25 cellular contexts compared by ENCODE assay signal in the genomic region with DNA sequence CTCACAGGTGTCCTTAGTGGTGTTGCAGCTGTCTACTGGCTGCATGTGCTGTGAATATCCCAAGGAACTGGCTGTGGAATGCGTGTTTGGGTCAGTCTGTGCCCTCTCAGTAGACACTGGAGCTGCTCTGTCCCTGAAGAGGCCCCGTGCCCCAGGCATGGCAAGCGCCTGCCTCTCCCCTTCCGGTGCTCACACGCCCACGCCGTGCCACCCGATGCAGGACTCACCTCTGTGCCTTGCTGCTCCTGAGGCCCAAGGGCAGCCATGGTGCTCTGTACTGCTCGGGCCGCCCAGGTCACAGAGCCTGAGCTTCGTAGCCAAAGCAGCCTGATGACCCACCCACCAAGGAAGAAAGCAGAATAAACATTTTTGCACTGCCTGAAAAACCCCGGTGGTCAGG. TPM values are rescaled to one million over a fixed set of nuclear protein-coding genes. Genes with fewer than 3 reads are reported as not detected.
DNase-seq lines count a peak whose midpoint lies in the region; ATAC-seq, FAIRE-seq and TF ChIP-seq lines count a peak whose summit lies in the region.
"Had no signal": no experiment of that assay in that cellular context is flagged by ENCODE, and none has a peak within 500 bp of the region (broad histone marks: within the 10 kb centered on the region; RNA-seq: fewer than 3 reads in every experiment).

No MANE protein-coding gene starts in this region.

- in situ Hi-C loops in GM12878 (cut with MboI), result no loop called here

- H2BK15ac ChIP-seq in H9 (ENCODE audit: low read depth, low read length), result no peak overlapping the region

- H3K18ac ChIP-seq in H9 (ENCODE audit: insufficient read length, low read depth, low read length), result no peak overlapping the region

- H4K20me1 ChIP-seq in H9 (ENCODE audit: control insufficient read depth, insufficient read depth, insufficient read length) (no peaks in the 10 kb centered on the region), GM12878 (ENCODE audit: control insufficient read depth, insufficient read depth) (no peaks in the 10 kb centered on the region)

- no peak overlapping the region for H3K23ac ChIP-seq in H9 (ENCODE audit: insufficient read length, low read depth, low read length)

- H3K56ac ChIP-seq in H9 (ENCODE audit: insufficient read length, low read depth, low read length), result no peak overlapping the region

- FAIRE-seq in GM12878 (lab: Jason Lieb, UNC), result no peak
- FAIRE-seq: A204.1, GM18507, urothelium cell line had no signal

- no peak overlapping the region for H3K4me3 ChIP-seq in GM12878
- H3K4me3 ChIP-seq: lung, psoas muscle had no signal

- H2BK5ac ChIP-seq in H9 (ENCODE audit: insufficient read length, low read length), result no peak overlapping the region

- H3K23me2 ChIP-seq in H9 (ENCODE audit: insufficient read length, low read depth, low read length, poor library complexity, severe bottlenecking), result no peaks in the 10 kb centered on the region

- no peak overlapping the region for H3T11ph ChIP-seq in H9 (ENCODE audit: low read length)

- CTCF ChIA-PET in GM12878 (lab: Yijun Ruan, JAX), result no interaction called here

- no peaks in the 10 kb centered on the region; a peak in 1 of 4 replicates for H3K36me3 ChIP-seq in GM12878 (ENCODE audit: control insufficient read depth in 2 of 2, insufficient read depth in 2 of 2, low read length in 1 of 2)

- RAD21 ChIA-PET in GM12878 (lab: Charles Lee; ENCODE audit: unreplicated experiment), result no interaction called here

- DNase-seq in activated CD4-positive, alpha-beta T cell treated with anti-CD3 and anti-CD28 coated beads, Interleukin-2, amount 50 U/mL, for 48 hours, result peak; percentile 16 to 26
- DNase-seq in activated CD4-positive, alpha-beta T cell treated with anti-CD3 and anti-CD28 coated beads, Interleukin-2, amount 10 ng/mL, durations not matched to agents 24 days and 14 days, result no peak
- DNase-seq in H9 (peak; percentile 24), GM12878 (ENCODE audit: low read depth, low spot score) (no peak), myocyte (ENCODE audit: low read depth) (peak; percentile 79), NCI-H446 treated with DMSO at 0.1 percent for 48 hours (lab: John Stamatoyannopoulos, UW) (no peak)
- DNase-seq: activated B cell treated with CpG ODN at 0.5 μM for 24 hours, C1 segment of cervical spinal cord, cortex of kidney, erythroblast, HCEC 1CT, Kasumi-1, NCI-H1417, NCI-H2171, NCI-H774, psoas muscle, T-helper 2 cell had no signal

- H2AK5ac ChIP-seq in H9 (ENCODE audit: insufficient read length, low read length), result no peak overlapping the region

- no peaks in the 10 kb centered on the region for H3K79me1 ChIP-seq in H9 (ENCODE audit: insufficient read depth, low read depth, low read length, poor library complexity, severe bottlenecking)

- H4K91ac ChIP-seq in H9 (ENCODE audit: insufficient read length, low read depth, low read length), result no peak overlapping the region

- H3K27me3 ChIP-seq in H9 (ENCODE audit: insufficient read depth, low read length) (no peaks in the 10 kb centered on the region), GM12878 (replicated peaks in 1 of 2; ENCODE audit: control insufficient read depth in 2 of 2, insufficient read depth in 2 of 2, low read length in 1 of 2) (no peaks in the 10 kb centered on the region)

- no peak for ATAC-seq in GM12878
- no peak for ATAC-seq in HG03097 (IDR thresholded peaks at IDR 0.05; ENCODE audit: low FRiP score, unreplicated experiment)
- no peak for ATAC-seq in HG02884 (IDR thresholded peaks at IDR 0.05; ENCODE audit: unreplicated experiment)

- H2BK12ac ChIP-seq in H9 (ENCODE audit: insufficient read length, low read depth, low read length), result no peak overlapping the region

- H4K5ac ChIP-seq in H9 (ENCODE audit: insufficient read length, low read depth, low read length), result no peak overlapping the region

- TF ChIP-seq RAD21 in GM12878 (IDR thresholded peaks at IDR 0.05; ENCODE audit: insufficient read depth, low read depth, low read length), result no peak

- H3K79me2 ChIP-seq in H9 (ENCODE audit: insufficient read depth, low read length), result no peaks in the 10 kb centered on the region
- H3K79me2 ChIP-seq in GM12878 (ENCODE audit: control insufficient read depth, insufficient read depth, low read length), result no peaks in the 10 kb centered on the region

- H3K27ac Mint-ChIP-seq in activated CD4-positive, alpha-beta T cell treated with anti-CD3 and anti-CD28 coated beads, Interleukin-2, amount 10 ng/mL, durations not matched to agents 24 days and 14 days, result no peak overlapping the region
- H3K27ac Mint-ChIP-seq in H9, result peak overlapping the region; percentile 50 to 57 (median 51); a peak in 3 of 7 replicates
- H3K27ac Mint-ChIP-seq: activated B cell treated with CpG ODN at 0.5 μM for 24 hours; activated naive CD4-positive, alpha-beta T cell treated with anti-CD3 and anti-CD28 coated beads, Interleukin-2, amount 50 U/mL, for 24 hours had no signal

- H3K14ac ChIP-seq in H9 (ENCODE audit: insufficient read depth, low read length), result no peak overlapping the region

- H2BK120ac ChIP-seq in H9 (ENCODE audit: low read depth, low read length, poor library complexity, severe bottlenecking), result no peak overlapping the region

- intact Hi-C loops in activated CD4-positive, alpha-beta T cell treated with anti-CD3 and anti-CD28 coated beads, Interleukin-2, amount 10 ng/mL, durations not matched to agents 24 days and 14 days (cut with micrococcal nuclease), result no loop called here
- intact Hi-C loops in GM12878 (cut with micrococcal nuclease; ENCODE audit: unreplicated experiment), result no loop called here

- no peaks in the 10 kb centered on the region for H3K36me3 Mint-ChIP-seq in activated CD4-positive, alpha-beta T cell treated with anti-CD3 and anti-CD28 coated beads, Interleukin-2, amount 10 ng/mL, durations not matched to agents 24 days and 14 days (ENCODE audit: low read depth)
- H3K36me3 Mint-ChIP-seq in H9 (ENCODE audit: insufficient read depth in 1 of 3, low read depth in 3 of 3), result peaks cover 5 to 30% (median 13%) of the 10 kb centered on the region in 3 experiments; a peak in 6 of 7 replicates
- H3K36me3 Mint-ChIP-seq: activated naive CD4-positive, alpha-beta T cell treated with anti-CD3 and anti-CD28 coated beads, Interleukin-2, amount 50 U/mL, for 24 hours had no signal

- peak; percentile 44; the same call in 1 of the 2 replicates for TF ChIP-seq POLR2A in GM12878 (IDR thresholded peaks at IDR 0.05; ENCODE audit: low read depth, low read length)

- no peaks in the 10 kb centered on the region for H3K4me1 Mint-ChIP-seq in activated CD4-positive, alpha-beta T cell treated with anti-CD3 and anti-CD28 coated beads, Interleukin-2, amount 10 ng/mL, durations not matched to agents 24 days and 14 days
- H3K4me1 Mint-ChIP-seq in H9, result peaks cover 0 to 6% of the 10 kb centered on the region in 2 experiments; a peak in 1 of 4 replicates
- H3K4me1 Mint-ChIP-seq: activated B cell treated with CpG ODN at 0.5 μM for 24 hours; activated naive CD4-positive, alpha-beta T cell treated with anti-CD3 and anti-CD28 coated beads, Interleukin-2, amount 50 U/mL, for 24 hours had no signal

- TF ChIP-seq CTCF in H9 (conservative IDR thresholded peaks at IDR 0.05), result no peak
- TF ChIP-seq CTCF in GM12878 (IDR thresholded peaks at IDR 0.05 in 2 of 3, conservative IDR thresholded peaks at IDR 0.05 in 1 of 3; ENCODE audit: control insufficient read depth in 2 of 3, extremely low read depth in 1 of 3, insufficient read depth in 1 of 3, low read depth in 3 of 3, low read length in 3 of 3), result no peak

- H3K27ac ChIP-seq in H9 (ENCODE audit: insufficient read length, low read depth, low read length) (no peak overlapping the region), GM12878 (ENCODE audit: control insufficient read depth, insufficient read depth) (no peak overlapping the region)
- H3K27ac ChIP-seq: psoas muscle had no signal

- H2AFZ ChIP-seq in H9 (ENCODE audit: low read length), result no peak overlapping the region
- H2AFZ ChIP-seq in GM12878 (ENCODE audit: control insufficient read depth, low read depth, low read length), result no peak overlapping the region

- no CpG with 5 or more reads among the region's 12 CpGs for WGBS in H9 (ENCODE audit: extremely low coverage, insufficient read length, low lambda C conversion rate)
- 51% methylated on average over 12 of the region's 12 CpGs for WGBS in GM12878 (ENCODE audit: insufficient coverage, insufficient replicate concordance, low lambda C conversion rate, missing lambda C conversion rate)

- SMC1A ChIA-PET in GM12878 (lab: Charles Lee; ENCODE audit: uncharacterized antibody, unreplicated experiment), result interaction anchor here (0.5 kb wide), 1 partner anchor 50 kb away, joined by 3 read pairs; no protein-coding TSS in a partner anchor

- no TSS peak for BruUV-seq in GM12878 (replicated peaks; lab: Mats Ljungman, UMichigan)

- H4K8ac ChIP-seq in H9 (replicated peaks; ENCODE audit: insufficient read length, low read depth, low read length), result no peak overlapping the region

- H3K9me3 ChIP-seq in H9 (ENCODE audit: control insufficient read depth, low read depth, low read length), result no peaks in the 10 kb centered on the region
- H3K9me3 ChIP-seq in GM12878 (replicated peaks; ENCODE audit: control insufficient read depth, insufficient read depth, low read length), result no peaks in the 10 kb centered on the region
- H3K9me3 ChIP-seq: psoas muscle had no signal

- H3K4me2 ChIP-seq in H9 (ENCODE audit: insufficient read depth, insufficient read length, low read length) (no peak overlapping the region), GM12878 (ENCODE audit: control insufficient read depth, insufficient read depth) (no peak overlapping the region)

- H3K9me3 Mint-ChIP-seq in activated CD4-positive, alpha-beta T cell treated with anti-CD3 and anti-CD28 coated beads, Interleukin-2, amount 10 ng/mL, durations not matched to agents 24 days and 14 days, result no peaks in the 10 kb centered on the region
- H3K9me3 Mint-ChIP-seq in H9, result no peaks in the 10 kb centered on the region
- H3K9me3 Mint-ChIP-seq: activated B cell treated with CpG ODN at 0.5 μM for 24 hours; activated naive CD4-positive, alpha-beta T cell treated with anti-CD3 and anti-CD28 coated beads, Interleukin-2, amount 50 U/mL, for 24 hours; nephron had no signal

- H3K4ac ChIP-seq in H9 (ENCODE audit: low read depth, low read length), result no peak overlapping the region

- H3K27me3 Mint-ChIP-seq in activated CD4-positive, alpha-beta T cell treated with anti-CD3 and anti-CD28 coated beads, Interleukin-2, amount 10 ng/mL, durations not matched to agents 24 days and 14 days, result no peaks in the 10 kb centered on the region
- no peaks in the 10 kb centered on the region for H3K27me3 Mint-ChIP-seq in H9 (ENCODE audit: low read depth)
- H3K27me3 Mint-ChIP-seq: activated B cell treated with CpG ODN at 0.5 μM for 24 hours; activated naive CD4-positive, alpha-beta T cell treated with anti-CD3 and anti-CD28 coated beads, Interleukin-2, amount 50 U/mL, for 24 hours had no signal

- H3K4me1 ChIP-seq in H9 (ENCODE audit: insufficient read depth, low read length), result no peaks in the 10 kb centered on the region
- no peaks in the 10 kb centered on the region for H3K4me1 ChIP-seq in GM12878 (ENCODE audit: control insufficient read depth, insufficient read depth, low read length)
- H3K4me1 ChIP-seq: psoas muscle had no signal

- TF ChIP-seq EP300 in GM12878 (IDR thresholded peaks at IDR 0.05; ENCODE audit: borderline replicate concordance in 1 of 2, control insufficient read depth in 1 of 2, low read depth in 2 of 2, low read length in 2 of 2), result no peak

- no peak overlapping the region for H2BK20ac ChIP-seq in H9 (ENCODE audit: low read depth, low read length, poor library complexity, severe bottlenecking)

- H3K4me3 Mint-ChIP-seq in activated CD4-positive, alpha-beta T cell treated with anti-CD3 and anti-CD28 coated beads, Interleukin-2, amount 10 ng/mL, durations not matched to agents 24 days and 14 days, result no peak overlapping the region
- no peak overlapping the region for H3K4me3 Mint-ChIP-seq in H9
- H3K4me3 Mint-ChIP-seq: activated B cell treated with CpG ODN at 0.5 μM for 24 hours; activated naive CD4-positive, alpha-beta T cell treated with anti-CD3 and anti-CD28 coated beads, Interleukin-2, amount 50 U/mL, for 24 hours; nephron had no signal

- POLR2A ChIA-PET in GM12878 (lab: Charles Lee), result no interaction called here

- H3K9ac ChIP-seq in H9 (ENCODE audit: extremely low read depth, insufficient read length, low read length), result no peak overlapping the region
- no peak overlapping the region for H3K9ac ChIP-seq in GM12878 (ENCODE audit: control insufficient read depth, insufficient read depth, low read length)

RNA-seq across cellular contexts. Expression of a gene that starts 10.0 kb away (rescaled TPM):
- 0.14 TPM in 1 of 2 replicates, not detected in the other for total RNA-seq in activated CD4-positive, alpha-beta T cell treated with anti-CD3 and anti-CD28 coated beads, Interleukin-2, amount 10 ng/mL, durations not matched to agents 24 days and 14 days
- total RNA-seq in H9 (2021), result 2.9 and 3.4 TPM in 2 replicates
- not detected in 2 replicates for total RNA-seq in GM12878 (2013; cell fraction: nucleolus; rRNA removed)
- total RNA-seq in GM12878 (2014; rRNA removed), result not detected in 2 replicates
- total RNA-seq in GM12878 (2014; rRNA removed; fragmentation: Illumina TruSeq; extraction: Trizol), result not detected in 2 replicates
- total RNA-seq in GM12878 (2021), result not detected in 2 replicates
- polyA plus RNA-seq in GM12878 (2011; ENCODE audit: low read depth), result not detected
- not detected in 2 replicates for polyA plus RNA-seq in GM12878 (2011; rRNA removed)
- polyA plus RNA-seq in GM12878 (2011; cell fraction: cytosol; rRNA removed), result not detected in 2 replicates
- polyA plus RNA-seq in GM12878 (2011; cell fraction: nucleus; rRNA removed), result not detected in 2 replicates
- polyA plus RNA-seq in GM12878 (2012), result 0.05 and 0.24 TPM in 2 replicates
- not detected in 2 replicates for polyA plus RNA-seq in GM12878 (2014; fragmentation: Illumina TruSeq; extraction: Trizol)
- polyA plus RNA-seq in GM12878 (2014; fragmentation: Nextera tagmentation; extraction: Ambion mirVana), result not detected
- polyA plus RNA-seq in GM12878 (2014; rRNA removed), result 0.04 TPM in 1 of 2 replicates, not detected in the other
- not detected for polyA plus RNA-seq in GM12878 (2016; fragmentation: Nextera tagmentation; extraction: Ambion mirVana)
- not detected in 2 replicates for polyA minus RNA-seq in GM12878 (2011; rRNA and poly(A)+ RNA removed)
- not detected in 2 replicates for polyA minus RNA-seq in GM12878 (2011; cell fraction: cytosol; rRNA and poly(A)+ RNA removed)
- polyA minus RNA-seq in GM12878 (2011; cell fraction: nucleus; rRNA and poly(A)+ RNA removed), result not detected in 2 replicates
- total RNA-seq in myocyte, result 2.3 and 4.0 TPM in 2 replicates
- polyA plus RNA-seq in myocyte (2012), result 7.2 TPM
- total RNA-seq: activated B cell treated with CpG ODN at 0.5 μM for 24 hours had no signal

RNA-seq across cellular contexts. Expression of a gene that starts 14.7 kb away (rescaled TPM):
- not detected in 2 replicates for total RNA-seq in activated CD4-positive, alpha-beta T cell treated with anti-CD3 and anti-CD28 coated beads, Interleukin-2, amount 10 ng/mL, durations not matched to agents 24 days and 14 days
- total RNA-seq in H9 (2021) (4.2 and 5.9 TPM in 2 replicates), GM12878 (2014; rRNA removed) (not detected in 2 replicates), GM12878 (2014; rRNA removed; fragmentation: Illumina TruSeq; extraction: Trizol) (not detected in 2 replicates), GM12878 (2021) (not detected in 2 replicates), myocyte (0.48 TPM in 1 of 2 replicates, not detected in the other)
- total RNA-seq in GM12878 (2013; cell fraction: nucleolus; rRNA removed), result not detected in 2 replicates
- polyA plus RNA-seq in GM12878 (2011; ENCODE audit: low read depth), result not detected
- polyA plus RNA-seq in GM12878 (2011; rRNA removed) (not detected in 2 replicates), GM12878 (2014; fragmentation: Illumina TruSeq; extraction: Trizol) (not detected in 2 replicates), GM12878 (2014; fragmentation: Nextera tagmentation; extraction: Ambion mirVana) (not detected), GM12878 (2014; rRNA removed) (not detected in 2 replicates), GM12878 (2016; fragmentation: Nextera tagmentation; extraction: Ambion mirVana) (not detected)
- polyA plus RNA-seq in GM12878 (2011; cell fraction: cytosol; rRNA removed), result not detected in 2 replicates
- not detected in 2 replicates for polyA plus RNA-seq in GM12878 (2011; cell fraction: nucleus; rRNA removed)
- 0.08 and 0.18 TPM in 2 replicates for polyA plus RNA-seq in GM12878 (2012)
- polyA minus RNA-seq in GM12878 (2011; rRNA and poly(A)+ RNA removed), result not detected in 2 replicates
- not detected in 2 replicates for polyA minus RNA-seq in GM12878 (2011; cell fraction: cytosol; rRNA and poly(A)+ RNA removed)
- not detected in 2 replicates for polyA minus RNA-seq in GM12878 (2011; cell fraction: nucleus; rRNA and poly(A)+ RNA removed)
- polyA plus RNA-seq in myocyte (2012), result 1.2 TPM
- total RNA-seq: activated B cell treated with CpG ODN at 0.5 μM for 24 hours had no signal

RNA-seq across cellular contexts. Expression of a gene that starts 17.3 kb away (rescaled TPM):
- total RNA-seq in activated CD4-positive, alpha-beta T cell treated with anti-CD3 and anti-CD28 coated beads, Interleukin-2, amount 10 ng/mL, durations not matched to agents 24 days and 14 days, result not detected in 2 replicates
- total RNA-seq in H9 (2021), result 1.1 and 1.4 TPM in 2 replicates
- not detected in 2 replicates for total RNA-seq in GM12878 (2013; cell fraction: nucleolus; rRNA removed)
- not detected in 2 replicates for total RNA-seq in GM12878 (2014; rRNA removed)
- not detected in 2 replicates for total RNA-seq in GM12878 (2014; rRNA removed; fragmentation: Illumina TruSeq; extraction: Trizol)
- 0.32 and 0.36 TPM in 2 replicates for total RNA-seq in GM12878 (2021)
- polyA plus RNA-seq in GM12878 (2011; ENCODE audit: low read depth), result not detected
- polyA plus RNA-seq in GM12878 (2011; rRNA removed), result not detected in 2 replicates
- polyA plus RNA-seq in GM12878 (2011; cell fraction: cytosol; rRNA removed), result not detected in 2 replicates
- 0.13 TPM in 1 of 2 replicates, not detected in the other for polyA plus RNA-seq in GM12878 (2011; cell fraction: nucleus; rRNA removed)
- 0.07 TPM in 1 of 2 replicates, not detected in the other for polyA plus RNA-seq in GM12878 (2012)
- polyA plus RNA-seq in GM12878 (2014; fragmentation: Illumina TruSeq; extraction: Trizol), result not detected in 2 replicates
- not detected for polyA plus RNA-seq in GM12878 (2014; fragmentation: Nextera tagmentation; extraction: Ambion mirVana)
- polyA plus RNA-seq in GM12878 (2014; rRNA removed), result not detected in 2 replicates
- polyA plus RNA-seq in GM12878 (2016; fragmentation: Nextera tagmentation; extraction: Ambion mirVana), result under 1 TPM in 1 of 2 experiments, not detected in 1; 0.11 TPM
- polyA minus RNA-seq in GM12878 (2011; rRNA and poly(A)+ RNA removed), result not detected in 2 replicates
- not detected in 2 replicates for polyA minus RNA-seq in GM12878 (2011; cell fraction: cytosol; rRNA and poly(A)+ RNA removed)
- polyA minus RNA-seq in GM12878 (2011; cell fraction: nucleus; rRNA and poly(A)+ RNA removed), result not detected in 2 replicates
- total RNA-seq in myocyte, result 0.31 and 0.78 TPM in 2 replicates
- 0.39 TPM for polyA plus RNA-seq in myocyte (2012)
- total RNA-seq: activated B cell treated with CpG ODN at 0.5 μM for 24 hours had no signal

RNA-seq across cellular contexts. Expression of a gene that starts 31.1 kb away (rescaled TPM):
- total RNA-seq in activated CD4-positive, alpha-beta T cell treated with anti-CD3 and anti-CD28 coated beads, Interleukin-2, amount 10 ng/mL, durations not matched to agents 24 days and 14 days, result 17.3 and 18.6 TPM in 2 replicates
- 94.9 and 98.8 TPM in 2 replicates for total RNA-seq in H9 (2021)
- total RNA-seq in GM12878 (2013; cell fraction: nucleolus; rRNA removed), result 41.7 and 42.1 TPM in 2 replicates
- total RNA-seq in GM12878 (2014; rRNA removed), result 15.1 and 17.2 TPM in 2 replicates
- 12.8 and 14.0 TPM in 2 replicates for total RNA-seq in GM12878 (2014; rRNA removed; fragmentation: Illumina TruSeq; extraction: Trizol)
- 37.2 and 41.4 TPM in 2 replicates for total RNA-seq in GM12878 (2021)
- polyA plus RNA-seq in GM12878 (2011; ENCODE audit: low read depth), result 21.5 TPM
- 3.3 and 6.5 TPM in 2 replicates for polyA plus RNA-seq in GM12878 (2011; rRNA removed)
- polyA plus RNA-seq in GM12878 (2011; cell fraction: cytosol; rRNA removed), result 8.8 and 10.1 TPM in 2 replicates
- polyA plus RNA-seq in GM12878 (2011; cell fraction: nucleus; rRNA removed), result 26.4 and 29.7 TPM in 2 replicates
- polyA plus RNA-seq in GM12878 (2012), result 25.3 and 40.7 TPM in 2 replicates
- polyA plus RNA-seq in GM12878 (2014; fragmentation: Illumina TruSeq; extraction: Trizol), result 11.6 and 17.3 TPM in 2 replicates
- 1 to 10 TPM; 1.6 TPM for polyA plus RNA-seq in GM12878 (2014; fragmentation: Nextera tagmentation; extraction: Ambion mirVana)
- polyA plus RNA-seq in GM12878 (2014; rRNA removed), result 28.5 and 30.5 TPM in 2 replicates
- 10 to 100 TPM; 36.9 to 37.6 TPM for polyA plus RNA-seq in GM12878 (2016; fragmentation: Nextera tagmentation; extraction: Ambion mirVana)
- polyA minus RNA-seq in GM12878 (2011; rRNA and poly(A)+ RNA removed), result 5.0 and 8.5 TPM in 2 replicates
- 4.4 and 7.8 TPM in 2 replicates for polyA minus RNA-seq in GM12878 (2011; cell fraction: cytosol; rRNA and poly(A)+ RNA removed)
- 4.6 and 5.9 TPM in 2 replicates for polyA minus RNA-seq in GM12878 (2011; cell fraction: nucleus; rRNA and poly(A)+ RNA removed)
- total RNA-seq in myocyte, result 162 and 222 TPM in 2 replicates
- 105 TPM for polyA plus RNA-seq in myocyte (2012)

RNA-seq across cellular contexts. Expression of a gene that starts 36.5 kb away (rescaled TPM):
- total RNA-seq in activated CD4-positive, alpha-beta T cell treated with anti-CD3 and anti-CD28 coated beads, Interleukin-2, amount 10 ng/mL, durations not matched to agents 24 days and 14 days, result 82.3 and 87.9 TPM in 2 replicates
- 128 and 137 TPM in 2 replicates for total RNA-seq in H9 (2021)
- 388 and 392 TPM in 2 replicates for total RNA-seq in GM12878 (2013; cell fraction: nucleolus; rRNA removed)
- total RNA-seq in GM12878 (2014; rRNA removed), result 40.7 and 41.4 TPM in 2 replicates
- total RNA-seq in GM12878 (2014; rRNA removed; fragmentation: Illumina TruSeq; extraction: Trizol), result 35.9 and 40.1 TPM in 2 replicates
- 50.7 and 59.6 TPM in 2 replicates for total RNA-seq in GM12878 (2021)
- polyA plus RNA-seq in GM12878 (2011; ENCODE audit: low read depth), result 15.5 TPM
- polyA plus RNA-seq in GM12878 (2011; rRNA removed), result 47.4 and 57.4 TPM in 2 replicates
- polyA plus RNA-seq in GM12878 (2011; cell fraction: cytosol; rRNA removed), result 30.1 and 40.6 TPM in 2 replicates
- polyA plus RNA-seq in GM12878 (2011; cell fraction: nucleus; rRNA removed), result 203 and 223 TPM in 2 replicates
- 39.6 and 40.3 TPM in 2 replicates for polyA plus RNA-seq in GM12878 (2012)
- 27.9 and 32.1 TPM in 2 replicates for polyA plus RNA-seq in GM12878 (2014; fragmentation: Illumina TruSeq; extraction: Trizol)
- polyA plus RNA-seq in GM12878 (2014; fragmentation: Nextera tagmentation; extraction: Ambion mirVana), result 10 to 100 TPM in 1 of 2 experiments, 1 to 10 TPM in 1; 2.3 to 10.9 TPM
- 56.9 and 58.9 TPM in 2 replicates for polyA plus RNA-seq in GM12878 (2014; rRNA removed)
- polyA plus RNA-seq in GM12878 (2016; fragmentation: Nextera tagmentation; extraction: Ambion mirVana), result 10 to 100 TPM; 52.3 to 58.9 TPM
- polyA minus RNA-seq in GM12878 (2011; rRNA and poly(A)+ RNA removed), result 26.2 and 30.7 TPM in 2 replicates
- polyA minus RNA-seq in GM12878 (2011; cell fraction: cytosol; rRNA and poly(A)+ RNA removed), result 12.4 and 20.3 TPM in 2 replicates
- polyA minus RNA-seq in GM12878 (2011; cell fraction: nucleus; rRNA and poly(A)+ RNA removed), result 73.6 and 104 TPM in 2 replicates
- total RNA-seq in myocyte, result 105 and 106 TPM in 2 replicates
- 67.8 TPM for polyA plus RNA-seq in myocyte (2012)

Comparison
In these comparisons a context has a peak if more than half of its experiments do, and no peak if none do; other contexts are left out.
1. DNase-seq: peak in activated CD4-positive, alpha-beta T cell treated with anti-CD3 and anti-CD28 coated beads, Interleukin-2, amount 50 U/mL, for 48 hours (2 of 2), H9 (single experiment) and myocyte (single experiment); none in activated CD4-positive, alpha-beta T cell treated with anti-CD3 and anti-CD28 coated beads, Interleukin-2, amount 10 ng/mL, durations not matched to agents 24 days and 14 days (single experiment), GM12878 (single experiment) and NCI-H446 treated with DMSO at 0.1 percent for 48 hours (single experiment).